ENCODE assay signal across 26 cellular contexts in genomic region chr12:46916796-46917419, GRCh38.
DNase-seq lines count a peak whose midpoint lies in the region; ATAC-seq and TF ChIP-seq lines count a peak whose summit lies in the region.
"Had no signal": no experiment of that assay in that cellular context is flagged by ENCODE, and none has a peak within 500 bp of the region (broad histone marks: within the 10 kb centered on the region; RNA-seq: fewer than 3 reads in every experiment).

No MANE protein-coding gene starts in this region.

- BruUV-seq in IMR-90 (replicated peaks; lab: Mats Ljungman, UMichigan): no TSS peak

- TF ChIP-seq CTCF in IMR-90 (conservative IDR thresholded peaks at IDR 0.05; ENCODE audit: low read depth, low read length): no peak
- no peak for TF ChIP-seq CTCF in psoas muscle (IDR thresholded peaks at IDR 0.05)
- no peak for TF ChIP-seq CTCF in brain microvascular endothelial cell (IDR thresholded peaks at IDR 0.05; ENCODE audit: low read depth, low read length, missing control alignments)

- H3K9ac ChIP-seq in IMR-90 (ENCODE audit: low read depth, low read length): no peak overlapping the region
- H3K9ac ChIP-seq: BLaER1 treated with 17β-estradiol and CSF1 and Interleukin-3, amounts not matched to agents 10 nM and 100 nM had no signal

- H3K56ac ChIP-seq in IMR-90 (ENCODE audit: extremely low read depth, insufficient read depth, low read length): no peak overlapping the region

- no peaks in the 10 kb centered on the region; the same call in 1 of the 2 replicates for H4K20me1 ChIP-seq in IMR-90 (ENCODE audit: insufficient read depth, low read length)
- H4K20me1 ChIP-seq: BLaER1 treated with 17β-estradiol and CSF1 and Interleukin-3, amounts not matched to agents 10 nM and 100 nM had no signal

- H2AFZ ChIP-seq in IMR-90 (replicated peaks; ENCODE audit: low read length, poor library complexity): no peak overlapping the region

- peak overlapping the region; percentile 33 for H3K4ac ChIP-seq in IMR-90 (ENCODE audit: low read depth, low read length)

- peak overlapping the region; percentile 28; the same call in 1 of the 2 replicates for H4K5ac ChIP-seq in IMR-90 (ENCODE audit: low read depth, low read length)

- H3K9me1 ChIP-seq in IMR-90 (ENCODE audit: insufficient read depth, low read length): no peaks in the 10 kb centered on the region; the same call in 1 of the 2 replicates

- 0 out of 2 replicates have a peak overlapping the region, but pooled peaks have one; percentile 5 for H4K91ac ChIP-seq in IMR-90 (ENCODE audit: insufficient read depth, low read depth, low read length)

- no peak overlapping the region for H2AK9ac ChIP-seq in IMR-90 (replicated peaks; ENCODE audit: low read depth, low read length, poor library complexity)

- no peaks in the 10 kb centered on the region for H3K79me1 ChIP-seq in IMR-90 (ENCODE audit: low read depth in 1 of 2, low read length in 2 of 2)

- intact Hi-C loops in IMR-90 (cut with micrococcal nuclease): no loop called here
- intact Hi-C loops in psoas muscle (cut with DNase I): no loop called here
- intact Hi-C loops in head of caudate nucleus (cut with DNase I): no loop called here

- TF ChIP-seq POLR2A in IMR-90 (IDR thresholded peaks at IDR 0.05; ENCODE audit: low read depth, low read length): no peak

- no peak for ATAC-seq in IMR-90 (ENCODE audit: low read depth)
- ATAC-seq in psoas muscle: peak in 2 of 4 donors; percentile 10 to 34
- ATAC-seq: activated T-cell treated with anti-CD3 and anti-CD28 coated beads, Interleukin-2, amount 50 U/mL, for 72 hours; GM12878; natural killer cell had no signal

- CTCF ChIA-PET in IMR-90 (lab: Yijun Ruan, JAX): interaction anchor here (1.0 kb wide), 1 partner anchor 17 kb away, joined by 3 read pairs; no protein-coding TSS in a partner anchor

- peak overlapping the region; percentile 16; the same call in 1 of the 2 replicates for H2BK20ac ChIP-seq in IMR-90 (ENCODE audit: low read depth, low read length)

- TF ChIP-seq RAD21 in IMR-90 (IDR thresholded peaks at IDR 0.05; ENCODE audit: low read length): no peak

- peak overlapping the region; percentile 62; the same call in 1 of the 3 replicates for H2BK15ac ChIP-seq in IMR-90 (ENCODE audit: low read depth, low read length)

- 0 out of 2 replicates have a peak overlapping the region, but pooled peaks have one; percentile 5 for H2AK5ac ChIP-seq in IMR-90 (ENCODE audit: low read depth, low read length)

- peak; percentile 33 for DNase-seq in IMR-90
- DNase-seq in RPMI7951 (ENCODE audit: low read depth): peak; percentile 28
- DNase-seq in fibroblast of peridontal ligament (ENCODE audit: extremely low read depth): peak; percentile 17
- no peak for DNase-seq in psoas muscle
- DNase-seq in brain microvascular endothelial cell: no peak
- no peak for DNase-seq in head of caudate nucleus
- no peak for DNase-seq in T-helper 2 cell
- DNase-seq: activated B cell treated with CpG ODN at 0.5 μM for 24 hours; activated CD4-positive, alpha-beta T cell treated with anti-CD3 and anti-CD28 coated beads, Interleukin-2, amount 50 U/mL, for 1 hour; activated naive CD4-positive, alpha-beta T cell treated with anti-CD3 and anti-CD28 coated beads for 36 hours; activated T-cell treated with anti-CD3 and anti-CD28 coated beads, Interleukin-2, amount 50 U/mL, for 72 hours; adrenal gland; DMS153; glutamatergic neuron; H7; Karpas-422; natural killer cell; NCI-H1694; NCI-H446 treated with DMSO at 0.1 percent for 48 hours; NCI-H774; nucleus accumbens; RPMI8226; stimulated activated CD4-positive, alpha-beta T cell treated with anti-CD3 and anti-CD28 coated beads, Interleukin-15, amount 100 ng/mL, for 24 hours; stimulated activated CD4-positive, alpha-beta T cell treated with anti-CD3 and anti-CD28 coated beads, Interleukin-4, amount 100 ng/mL, for 4 hours had no signal

- H3K4me1 ChIP-seq in IMR-90 (ENCODE audit: control insufficient read depth, insufficient read depth, low read length) (peaks cover 15% of the 10 kb centered on the region), psoas muscle (peaks cover 21% of the 10 kb centered on the region)
- H3K4me1 ChIP-seq: adrenal gland had no signal

- H3K36me3 ChIP-seq in IMR-90 (ENCODE audit: control insufficient read depth, insufficient read depth, low read length) (no peaks in the 10 kb centered on the region), psoas muscle (ENCODE audit: insufficient read depth in 1 of 2, low read depth in 1 of 2) (no peaks in the 10 kb centered on the region), brain microvascular endothelial cell (replicated peaks) (no peaks in the 10 kb centered on the region)
- H3K36me3 ChIP-seq: adrenal gland; BLaER1 treated with 17β-estradiol and CSF1 and Interleukin-3, amounts not matched to agents 10 nM and 100 nM had no signal

- no peak overlapping the region for H3K4me3 ChIP-seq in IMR-90 (ENCODE audit: insufficient read depth, low read depth, low read length)
- no peak overlapping the region for H3K4me3 ChIP-seq in psoas muscle
- H3K4me3 ChIP-seq in brain microvascular endothelial cell (ENCODE audit: low read depth, low read length): no peak overlapping the region
- H3K4me3 ChIP-seq: adrenal gland; BLaER1 treated with 17β-estradiol and CSF1 and Interleukin-3, amounts not matched to agents 10 nM and 100 nM; GM12878 had no signal

- H3K14ac ChIP-seq in IMR-90 (replicated peaks; ENCODE audit: low read depth, low read length): no peak overlapping the region; the same call in 1 of the 2 replicates

- 0 out of 2 replicates have a peak overlapping the region, but pooled peaks have one; percentile 2 for H3K23ac ChIP-seq in IMR-90 (ENCODE audit: low read depth, low read length)

- POLR2A ChIA-PET in IMR-90 (lab: Charles Lee; ENCODE audit: unreplicated experiment): no interaction called here

- H3K4me2 ChIP-seq in IMR-90 (ENCODE audit: low read depth, low read length): no peak overlapping the region

- no peak overlapping the region; a peak in 2 of 4 replicates for H4K8ac ChIP-seq in IMR-90 (ENCODE audit: low read depth in 2 of 2, low read length in 2 of 2)

- H3K27ac ChIP-seq in IMR-90 (ENCODE audit: insufficient read depth, low read length) (no peak overlapping the region), psoas muscle (peak overlapping the region; percentile 80), brain microvascular endothelial cell (no peak overlapping the region)
- H3K27ac ChIP-seq: adrenal gland; BLaER1 treated with 17β-estradiol and CSF1 and Interleukin-3, amounts not matched to agents 10 nM and 100 nM had no signal

- H3K18ac ChIP-seq in IMR-90 (ENCODE audit: low read depth, low read length): peak overlapping the region; percentile 55; the same call in 1 of the 2 replicates

- H3K27me3 ChIP-seq in IMR-90 (ENCODE audit: control insufficient read depth, insufficient read depth, low read length) (no peaks in the 10 kb centered on the region), psoas muscle (ENCODE audit: insufficient read depth in 3 of 3, low read length in 2 of 3) (no peaks in the 10 kb centered on the region), brain microvascular endothelial cell (replicated peaks) (no peaks in the 10 kb centered on the region)
- H3K27me3 ChIP-seq: adrenal gland; BLaER1 treated with 17β-estradiol and CSF1 and Interleukin-3, amounts not matched to agents 10 nM and 100 nM had no signal

- in situ Hi-C loops in IMR-90 (cut with MboI; ENCODE audit: low sequenced_read_pairs) (no loop called here), brain microvascular endothelial cell (cut with HindIII; ENCODE audit: low pct_ligation_motif_present, low sequenced_read_pairs) (no loop called here)

- no CpG with 5 or more reads among the region's 1 CpG for WGBS in IMR-90 (ENCODE audit: extremely low coverage in 2 of 2, insufficient read length in 1 of 2), 2 experiments
- 84 to 93% (median 89%) methylated on average over 1 of the region's 1 CpG for WGBS in psoas muscle, 3 donors

- H2BK5ac ChIP-seq in IMR-90 (ENCODE audit: low read depth, low read length, poor library complexity, severe bottlenecking): no peak overlapping the region

- H2BK120ac ChIP-seq in IMR-90 (ENCODE audit: low read depth, low read length): peak overlapping the region; percentile 3; the same call in 1 of the 2 replicates

- dilution Hi-C loops in IMR-90 (cut with HindIII; ENCODE audit: low sequenced_read_pairs, unreplicated experiment): no loop called here

- H3K9me3 ChIP-seq in IMR-90 (ENCODE audit: control insufficient read depth, insufficient read depth, low read length): no peaks in the 10 kb centered on the region
- peaks cover 3% of the 10 kb centered on the region for H3K9me3 ChIP-seq in psoas muscle
- H3K9me3 ChIP-seq: adrenal gland had no signal

TF ChIP-seq in IMR-90, 13 proteins besides CTCF, POLR2A, EP300 and RAD21:
- no peak for TF ChIP-seq CHD1 (IDR thresholded peaks at IDR 0.05; ENCODE audit: low read depth, low read length)

Comparison
In these comparisons a context has a peak if more than half of its experiments do, and no peak if none do; other contexts are left out.
1. DNase-seq: peak in IMR-90 (single experiment), RPMI7951 (single experiment) and fibroblast of peridontal ligament (single experiment); none in psoas muscle (0 of 2), brain microvascular endothelial cell (single experiment), head of caudate nucleus (0 of 42) and T-helper 2 cell (0 of 5).